Comparison of ENCODE assay signal across 8 cellular contexts in the genomic region with DNA sequence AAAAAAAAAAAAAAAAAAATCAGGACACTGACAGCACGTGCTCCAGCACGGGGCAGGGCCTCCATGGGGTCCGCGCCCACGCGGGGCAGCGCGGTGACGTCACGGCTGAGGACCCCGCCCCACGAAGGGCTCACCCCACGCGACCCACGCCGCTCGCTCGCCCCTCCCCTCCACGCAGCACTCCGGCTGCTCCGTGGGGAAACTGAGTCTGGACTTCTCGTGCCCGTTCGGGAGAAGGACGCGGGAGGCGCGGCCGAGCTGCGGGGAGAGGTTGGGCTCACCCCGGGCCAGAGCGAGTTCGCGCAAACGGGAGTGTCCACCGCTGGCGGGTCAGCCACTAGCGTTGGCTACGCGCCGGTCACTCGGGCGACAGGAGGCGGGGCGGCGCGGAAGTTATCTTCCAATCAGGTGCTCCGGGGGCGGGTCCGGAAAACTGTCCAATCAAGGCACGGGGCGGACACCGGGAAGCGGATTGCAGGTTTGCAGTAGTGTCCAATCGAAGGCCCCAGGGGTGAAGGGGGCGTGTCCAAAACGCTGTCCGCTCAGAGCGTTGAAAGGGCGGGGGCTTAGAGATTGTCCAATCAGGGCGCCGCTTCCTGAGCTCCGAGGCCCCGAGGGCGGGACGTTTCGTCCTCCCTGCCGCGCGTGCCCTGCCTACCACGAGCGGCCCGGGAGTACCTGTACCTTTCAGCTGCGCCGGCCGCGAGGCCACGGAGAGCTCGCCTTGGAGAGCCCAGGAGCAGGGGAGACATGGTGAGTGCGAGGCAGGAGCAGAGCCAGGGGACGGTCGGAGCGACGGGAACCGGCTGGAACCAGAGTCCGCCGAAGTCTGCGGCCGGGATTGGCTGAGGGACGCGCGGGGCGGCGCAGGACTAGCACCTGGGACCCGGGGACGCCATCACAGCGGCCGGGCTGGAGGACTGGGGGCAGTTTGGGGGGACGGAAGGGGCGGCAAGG. TPM values are rescaled to one million over a fixed set of nuclear protein-coding genes. Genes with fewer than 3 reads are reported as not detected.
DNase-seq lines count a peak whose midpoint lies in the region; ATAC-seq and TF ChIP-seq lines count a peak whose summit lies in the region.

A gene (plus strand): TSS at position 633 of the 957 bp plus-strand sequence. CDS start 118 bp downstream, at position 751.

- TF ChIP-seq CTCF in BJ (IDR thresholded peaks at IDR 0.05; ENCODE audit: insufficient read depth, low read depth, low read length), result no peak
- no peak for TF ChIP-seq CTCF in left lung (IDR thresholded peaks at IDR 0.05)

- intact Hi-C loops in left lung (cut with DNase I), result no loop called here

- peak within 1 kb of the TSS; percentile 97 for H3K4me3 ChIP-seq in BJ (ENCODE audit: low read depth, low read length)
- peak within 1 kb of the TSS; percentile 58 to 59 for H3K4me3 ChIP-seq in left lung

- peak within 1 kb of the TSS; percentile 88 for H3K27ac ChIP-seq in left lung

- H3K36me3 ChIP-seq in BJ (ENCODE audit: control insufficient read depth, insufficient read depth, low read length), result no peaks in the 10 kb centered on the region
- no peaks in the 10 kb centered on the region for H3K36me3 ChIP-seq in left lung

- ATAC-seq in HG03457 (IDR thresholded peaks at IDR 0.05; ENCODE audit: unreplicated experiment) (peak; percentile 62), left lung (peak; percentile 98)

- H3K27me3 ChIP-seq in BJ (ENCODE audit: control insufficient read depth, insufficient read depth, low read length), result no peaks in the 10 kb centered on the region
- H3K27me3 ChIP-seq in left lung, result no peaks in the 10 kb centered on the region

- CTCF ChIA-PET in BJ (lab: Yijun Ruan, JAX), result interaction anchor here (0.6 to 1.7 kb wide), 5 partner anchors 12 to 340 kb away, joined by 3 to 6 read pairs (median 3); no protein-coding TSS in a partner anchor

- peaks cover 5 to 10% of the 10 kb centered on the region in 2 donors for H3K4me1 ChIP-seq in left lung

- POLR2A ChIA-PET in BJ (lab: Charles Lee), result interaction anchor here (0.6 kb wide), 4 partner anchors 10 to 375 kb away, joined by 3 to 4 read pairs (median 4); a partner anchor contains a TSS

- DNase-seq in BJ (ENCODE audit: low read depth) (peak; percentile 94), GM19240 (ENCODE audit: insufficient read length, low spot score) (peak; percentile 96), NCI-H748 (lab: John Stamatoyannopoulos, UW; ENCODE audit: unreplicated experiment) (peak; percentile 98), dermis blood vessel endothelial cell (peak; percentile 100), left lung (peak; percentile 97 to 100)
- peak; percentile 99 to 100 for DNase-seq in activated CD4-positive, alpha-beta T cell treated with anti-CD3 and anti-CD28 coated beads, Interleukin-2, amount 50 U/mL, for 48 hours
- peak; percentile 97 for DNase-seq in stimulated activated CD4-positive, alpha-beta T cell treated with anti-CD3 and anti-CD28 coated beads, Interleukin-2, amount 100 ng/mL, for 4 hours (ENCODE audit: low read depth)

- peaks cover 0 to 18% of the 10 kb centered on the region in 2 donors for H3K9me3 ChIP-seq in left lung

RNA-seq across cellular contexts. Expression of the gene that starts here (rescaled TPM):
- 1.8 and 2.8 TPM in 2 replicates for polyA plus RNA-seq in BJ (2011; rRNA removed)
- polyA minus RNA-seq in BJ (2011; rRNA and poly(A)+ RNA removed), result 2.0 and 2.6 TPM in 2 replicates
- total RNA-seq in dermis blood vessel endothelial cell (5.1 and 6.3 TPM in 2 replicates), left lung (1 to 10 TPM; 5.7 to 6.6 TPM)

Comparison
In these comparisons a context has a peak if more than half of its experiments do, and no peak if none do; other contexts are left out.
1. Peak in every context shown above with its lines: DNase-seq, ATAC-seq, H3K4me3 ChIP-seq and H3K27ac ChIP-seq.